8 cellular contexts compared by ENCODE assay signal in the genomic region with DNA sequence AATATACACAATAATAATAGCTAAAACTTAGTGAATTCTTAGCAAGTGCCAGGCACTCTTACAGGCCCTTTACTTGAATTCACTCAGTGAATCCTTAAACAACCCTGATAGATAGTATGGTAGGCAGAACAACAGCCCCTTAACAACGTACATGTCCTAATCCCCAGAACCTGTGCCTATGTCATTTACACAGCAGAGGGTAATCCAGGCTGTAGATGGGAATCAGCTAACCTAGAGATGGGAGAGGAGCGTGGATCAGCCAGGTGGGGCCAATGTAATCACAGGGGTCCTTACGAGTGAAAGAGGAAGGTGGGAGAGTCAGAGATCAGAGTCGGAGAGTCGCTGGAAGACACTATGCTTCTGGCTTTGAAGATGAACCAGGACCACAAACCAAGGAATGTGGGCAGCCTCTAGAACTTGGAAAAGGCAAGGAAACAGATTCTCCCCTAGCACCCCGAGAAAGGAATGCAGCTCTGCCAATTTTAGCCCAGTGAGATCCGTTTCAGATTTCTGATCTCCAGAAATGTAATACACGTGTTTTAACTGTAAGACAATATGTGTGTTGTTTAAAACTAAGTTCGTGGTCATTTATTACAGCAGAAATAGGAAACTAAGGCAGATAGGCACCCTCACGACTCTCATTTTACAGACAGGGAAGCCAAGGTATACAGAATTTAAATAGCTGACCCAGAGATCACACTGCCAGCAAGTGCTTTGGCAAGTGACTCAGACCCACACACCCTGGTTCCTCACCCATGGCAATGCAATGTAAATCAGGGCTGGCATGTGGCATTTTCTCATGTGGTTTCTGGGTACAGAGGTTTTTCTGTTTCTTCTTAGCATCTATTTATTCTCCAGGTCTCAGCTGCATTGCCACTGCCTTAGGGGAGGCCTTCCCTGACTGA.
DNase-seq lines count a peak whose midpoint lies in the region; ATAC-seq lines count a peak whose summit lies in the region.

No MANE protein-coding gene starts in this region.

- no peak overlapping the region for H3K9ac ChIP-seq in skeletal muscle satellite cell (ENCODE audit: low read depth, low read length)

- no peak overlapping the region for H3K4me3 Mint-ChIP-seq in central memory CD8-positive, alpha-beta T cell

- no peaks in the 10 kb centered on the region for H3K9me3 Mint-ChIP-seq in central memory CD8-positive, alpha-beta T cell

- H3K9me3 ChIP-seq in skeletal muscle satellite cell (replicated peaks; ENCODE audit: low read length): no peaks in the 10 kb centered on the region

- H3K4me1 ChIP-seq in skeletal muscle satellite cell (ENCODE audit: control insufficient read depth, insufficient read depth, low read length): peaks cover 20% of the 10 kb centered on the region

- peaks cover 73% of the 10 kb centered on the region for H3K4me1 Mint-ChIP-seq in central memory CD8-positive, alpha-beta T cell

- H3K27me3 ChIP-seq in skeletal muscle satellite cell (ENCODE audit: control insufficient read depth, insufficient read depth, low read length): no peaks in the 10 kb centered on the region

- peak overlapping the region; percentile 14 for H3K27ac Mint-ChIP-seq in central memory CD8-positive, alpha-beta T cell (ENCODE audit: low read depth)

- H3K4me3 ChIP-seq in skeletal muscle satellite cell (ENCODE audit: low read length): peak overlapping the region; percentile 7

- no peaks in the 10 kb centered on the region for H3K36me3 Mint-ChIP-seq in central memory CD8-positive, alpha-beta T cell (ENCODE audit: insufficient read depth)

- ATAC-seq in GM18873 (IDR thresholded peaks at IDR 0.05; ENCODE audit: low FRiP score, unreplicated experiment) (peak; percentile 44), HG03457 (IDR thresholded peaks at IDR 0.05; ENCODE audit: unreplicated experiment) (peak; percentile 33), HG03139 (IDR thresholded peaks at IDR 0.05; ENCODE audit: unreplicated experiment) (no peak)
- ATAC-seq in central memory CD8-positive, alpha-beta T cell (replicated peaks; ENCODE audit: extremely low read depth, poor library complexity, severe bottlenecking): peak; percentile 74

- peak overlapping the region; percentile 54 for H3K4me2 ChIP-seq in skeletal muscle satellite cell (ENCODE audit: low read length)

- peak in 1 of 2 donors; percentile 18 for DNase-seq in central memory CD8-positive, alpha-beta T cell (ENCODE audit: low spot score in 2 of 2)
- no peak for DNase-seq in DMS153 treated with DMSO at 0.1 percent for 48 hours (lab: John Stamatoyannopoulos, UW; ENCODE audit: unreplicated experiment)
- DNase-seq in NCI-H1092 (lab: John Stamatoyannopoulos, UW): no peak
- DNase-seq in LoVo (ENCODE audit: low spot score): no peak

- H3K36me3 ChIP-seq in skeletal muscle satellite cell (ENCODE audit: insufficient read depth, low read length): no peaks in the 10 kb centered on the region

- no peaks in the 10 kb centered on the region for H3K27me3 Mint-ChIP-seq in central memory CD8-positive, alpha-beta T cell
